12 cellular contexts compared by ENCODE assay signal in genomic region chr5:127941646-127942045, GRCh38.
DNase-seq lines count a peak whose midpoint lies in the region; ATAC-seq and TF ChIP-seq lines count a peak whose summit lies in the region.
"Had no signal": no experiment of that assay in that cellular context is flagged by ENCODE, and none has a peak within 500 bp of the region (broad histone marks: within the 10 kb centered on the region; RNA-seq: fewer than 3 reads in every experiment).

No MANE protein-coding gene starts in this region.

- H2AFZ ChIP-seq in mesenchymal stem cell (ENCODE audit: low read depth, low read length): no peak overlapping the region

- 53 to 58% methylated on average over 9 of the region's 9 CpGs for WGBS in heart right ventricle, 2 donors
- 59% methylated on average over 9 of the region's 9 CpGs for WGBS in mesenchymal stem cell

- no peaks in the 10 kb centered on the region for H3K79me1 ChIP-seq in mesenchymal stem cell (replicated peaks; ENCODE audit: low read length, poor library complexity, severe bottlenecking)

- peak overlapping the region; percentile 9 for H3K4me2 ChIP-seq in mesenchymal stem cell (ENCODE audit: low read length, poor library complexity, severe bottlenecking)

- H2AK5ac ChIP-seq in mesenchymal stem cell (ENCODE audit: low read length, severe bottlenecking): no peak overlapping the region

- no peak overlapping the region for H3K4ac ChIP-seq in mesenchymal stem cell (ENCODE audit: low read depth in 1 of 2, low read length in 2 of 2)

- no peak overlapping the region for H4K8ac ChIP-seq in mesenchymal stem cell (ENCODE audit: low read length)

- no peak overlapping the region for H2BK120ac ChIP-seq in mesenchymal stem cell (ENCODE audit: low read depth, low read length)

- H3K27ac ChIP-seq in heart right ventricle: peak overlapping the region in 6 of 10 donors; percentile 33 to 79 (median 65)
- no peak overlapping the region for H3K27ac ChIP-seq in mesenchymal stem cell (ENCODE audit: low read length, poor library complexity, severe bottlenecking)

- H3K4me1 ChIP-seq in heart right ventricle (peaks cover 0 to 14% (median 0%) of the 10 kb centered on the region in 9 donors), mesenchymal stem cell (ENCODE audit: control insufficient read depth, insufficient read depth, low read depth, low read length) (peaks cover 4% of the 10 kb centered on the region)

- H4K91ac ChIP-seq in mesenchymal stem cell (ENCODE audit: low read length): no peak overlapping the region

- no peak for TF ChIP-seq CTCF in heart right ventricle (IDR thresholded peaks at IDR 0.05)
- no peak for TF ChIP-seq CTCF in astrocyte of the spinal cord (IDR thresholded peaks at IDR 0.05; ENCODE audit: low read depth, low read length)

- in situ Hi-C loops in astrocyte of the spinal cord (cut with HindIII; ENCODE audit: low sequenced_read_pairs): no loop called here
- in situ Hi-C loops in KBM-7 (cut with MboI; ENCODE audit: low pct_unique_long_range_greater_than_20kb, low sequenced_read_pairs): no loop called here

- intact Hi-C loops in heart right ventricle (cut with DNase I) (no loop called here), Right ventricle myocardium inferior (cut with DNase I) (no loop called here)

- no peak overlapping the region for H3K23ac ChIP-seq in mesenchymal stem cell (ENCODE audit: low read length in 2 of 2)

- H2BK5ac ChIP-seq in mesenchymal stem cell (ENCODE audit: low read depth, low read length, poor library complexity, severe bottlenecking): no peak overlapping the region

- H2BK15ac ChIP-seq in mesenchymal stem cell (ENCODE audit: low read depth, poor library complexity, severe bottlenecking): no peak overlapping the region

- DNase-seq in heart right ventricle (no peak), Right ventricle myocardium inferior (ENCODE audit: missing footprints) (no peak), astrocyte of the spinal cord (ENCODE audit: low read depth, low spot score) (peak; percentile 43), mesenchymal stem cell (peak; percentile 26), NCI-H526 treated with DMSO at 0.1 percent for 48 hours (lab: John Stamatoyannopoulos, UW) (no peak), KBM-7 (no peak), NCI-H446 (lab: John Stamatoyannopoulos, UW) (no peak), GOT3 (lab: John Stamatoyannopoulos, UW) (no peak)
- DNase-seq: activated CD4-positive, CD25-positive, alpha-beta regulatory T cell treated with anti-CD3 and anti-CD28 coated beads, Interleukin-2, amount 50 U/mL, for 72 hours; CD4-positive, alpha-beta memory T cell; naive thymus-derived CD4-positive, alpha-beta T cell had no signal

- H2BK12ac ChIP-seq in mesenchymal stem cell (ENCODE audit: low read length in 2 of 2): no peak overlapping the region

- H3K14ac ChIP-seq in mesenchymal stem cell (ENCODE audit: low read length in 2 of 2): no peak overlapping the region

- no peaks in the 10 kb centered on the region for H3K36me3 ChIP-seq in heart right ventricle
- H3K36me3 ChIP-seq in mesenchymal stem cell (ENCODE audit: control insufficient read depth in 1 of 2, insufficient read depth in 2 of 2, low read depth in 1 of 2, low read length in 2 of 2): peaks cover 0 to 3% of the 10 kb centered on the region in 2 experiments

- H3K18ac ChIP-seq in mesenchymal stem cell (ENCODE audit: low read depth in 1 of 2, low read length in 2 of 2): peak overlapping the region in 1 of 2 experiments; percentile 26

- H3K4me3 ChIP-seq in heart right ventricle (peak overlapping the region in 3 of 10 donors; percentile 5 to 16 (median 15)), astrocyte of the spinal cord (ENCODE audit: low read depth, low read length) (peak overlapping the region; percentile 4), mesenchymal stem cell (ENCODE audit: insufficient read depth in 1 of 2, low read depth in 1 of 2, low read length in 2 of 2) (no peak overlapping the region)

- H3K9me3 ChIP-seq in heart right ventricle (no peaks in the 10 kb centered on the region), mesenchymal stem cell (ENCODE audit: control insufficient read depth, low read length) (no peaks in the 10 kb centered on the region)

- ATAC-seq in heart right ventricle (peak in 7 of 8 donors; percentile 31 to 69 (median 51)), Right ventricle myocardium inferior (no peak)
- ATAC-seq: HCT116; naive thymus-derived CD4-positive, alpha-beta T cell had no signal

- H3K27me3 ChIP-seq in heart right ventricle: no peaks in the 10 kb centered on the region
- H3K27me3 ChIP-seq in mesenchymal stem cell (ENCODE audit: control insufficient read depth in 1 of 2, insufficient read depth in 1 of 2, low read length in 2 of 2): no peaks in the 10 kb centered on the region

- H3K9ac ChIP-seq in mesenchymal stem cell (ENCODE audit: low read length): no peak overlapping the region

Comparison
In these comparisons a context has a peak if more than half of its experiments do, and no peak if none do; other contexts are left out.
1. DNase-seq: peak in astrocyte of the spinal cord (single experiment) and mesenchymal stem cell (single experiment); none in heart right ventricle (0 of 2), Right ventricle myocardium inferior (single experiment), NCI-H526 treated with DMSO at 0.1 percent for 48 hours (single experiment), KBM-7 (single experiment), NCI-H446 (0 of 2) and GOT3 (single experiment).